1 cellular context compared by ENCODE assay signal in the genomic region with DNA sequence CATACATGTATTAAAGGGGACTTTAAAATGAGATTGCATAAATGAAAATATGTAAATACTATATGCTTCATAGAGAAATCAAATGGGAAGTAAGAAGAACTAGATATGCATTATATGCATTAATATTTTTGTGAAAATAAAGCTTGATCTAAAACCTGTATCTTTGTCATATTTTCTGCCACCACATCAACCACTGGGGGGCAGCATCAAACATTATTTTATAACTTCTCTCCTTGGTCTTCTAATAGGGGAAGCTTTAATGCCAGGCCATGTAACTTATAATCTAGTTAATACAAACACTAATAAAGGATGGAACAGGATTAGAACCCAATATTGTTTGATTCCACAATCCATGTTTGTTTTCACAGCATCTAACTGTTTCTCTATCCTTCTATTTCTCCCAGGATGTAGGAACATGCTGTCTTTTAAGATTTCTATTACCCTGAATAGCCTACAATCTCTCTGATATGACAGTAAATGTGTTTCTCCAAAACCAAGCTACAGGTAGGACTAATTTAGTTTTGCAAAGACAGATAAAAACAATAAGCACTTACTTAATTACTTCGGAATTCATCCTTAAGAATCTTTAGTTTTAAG.
TF ChIP-seq lines count a peak whose summit lies in the region.

No MANE protein-coding gene starts in this region.

TF ChIP-seq in GM23338, 12 proteins besides CTCF, POLR2A, EP300 and RAD21 (continued from another document):
- TF ChIP-seq, protein P1, sequence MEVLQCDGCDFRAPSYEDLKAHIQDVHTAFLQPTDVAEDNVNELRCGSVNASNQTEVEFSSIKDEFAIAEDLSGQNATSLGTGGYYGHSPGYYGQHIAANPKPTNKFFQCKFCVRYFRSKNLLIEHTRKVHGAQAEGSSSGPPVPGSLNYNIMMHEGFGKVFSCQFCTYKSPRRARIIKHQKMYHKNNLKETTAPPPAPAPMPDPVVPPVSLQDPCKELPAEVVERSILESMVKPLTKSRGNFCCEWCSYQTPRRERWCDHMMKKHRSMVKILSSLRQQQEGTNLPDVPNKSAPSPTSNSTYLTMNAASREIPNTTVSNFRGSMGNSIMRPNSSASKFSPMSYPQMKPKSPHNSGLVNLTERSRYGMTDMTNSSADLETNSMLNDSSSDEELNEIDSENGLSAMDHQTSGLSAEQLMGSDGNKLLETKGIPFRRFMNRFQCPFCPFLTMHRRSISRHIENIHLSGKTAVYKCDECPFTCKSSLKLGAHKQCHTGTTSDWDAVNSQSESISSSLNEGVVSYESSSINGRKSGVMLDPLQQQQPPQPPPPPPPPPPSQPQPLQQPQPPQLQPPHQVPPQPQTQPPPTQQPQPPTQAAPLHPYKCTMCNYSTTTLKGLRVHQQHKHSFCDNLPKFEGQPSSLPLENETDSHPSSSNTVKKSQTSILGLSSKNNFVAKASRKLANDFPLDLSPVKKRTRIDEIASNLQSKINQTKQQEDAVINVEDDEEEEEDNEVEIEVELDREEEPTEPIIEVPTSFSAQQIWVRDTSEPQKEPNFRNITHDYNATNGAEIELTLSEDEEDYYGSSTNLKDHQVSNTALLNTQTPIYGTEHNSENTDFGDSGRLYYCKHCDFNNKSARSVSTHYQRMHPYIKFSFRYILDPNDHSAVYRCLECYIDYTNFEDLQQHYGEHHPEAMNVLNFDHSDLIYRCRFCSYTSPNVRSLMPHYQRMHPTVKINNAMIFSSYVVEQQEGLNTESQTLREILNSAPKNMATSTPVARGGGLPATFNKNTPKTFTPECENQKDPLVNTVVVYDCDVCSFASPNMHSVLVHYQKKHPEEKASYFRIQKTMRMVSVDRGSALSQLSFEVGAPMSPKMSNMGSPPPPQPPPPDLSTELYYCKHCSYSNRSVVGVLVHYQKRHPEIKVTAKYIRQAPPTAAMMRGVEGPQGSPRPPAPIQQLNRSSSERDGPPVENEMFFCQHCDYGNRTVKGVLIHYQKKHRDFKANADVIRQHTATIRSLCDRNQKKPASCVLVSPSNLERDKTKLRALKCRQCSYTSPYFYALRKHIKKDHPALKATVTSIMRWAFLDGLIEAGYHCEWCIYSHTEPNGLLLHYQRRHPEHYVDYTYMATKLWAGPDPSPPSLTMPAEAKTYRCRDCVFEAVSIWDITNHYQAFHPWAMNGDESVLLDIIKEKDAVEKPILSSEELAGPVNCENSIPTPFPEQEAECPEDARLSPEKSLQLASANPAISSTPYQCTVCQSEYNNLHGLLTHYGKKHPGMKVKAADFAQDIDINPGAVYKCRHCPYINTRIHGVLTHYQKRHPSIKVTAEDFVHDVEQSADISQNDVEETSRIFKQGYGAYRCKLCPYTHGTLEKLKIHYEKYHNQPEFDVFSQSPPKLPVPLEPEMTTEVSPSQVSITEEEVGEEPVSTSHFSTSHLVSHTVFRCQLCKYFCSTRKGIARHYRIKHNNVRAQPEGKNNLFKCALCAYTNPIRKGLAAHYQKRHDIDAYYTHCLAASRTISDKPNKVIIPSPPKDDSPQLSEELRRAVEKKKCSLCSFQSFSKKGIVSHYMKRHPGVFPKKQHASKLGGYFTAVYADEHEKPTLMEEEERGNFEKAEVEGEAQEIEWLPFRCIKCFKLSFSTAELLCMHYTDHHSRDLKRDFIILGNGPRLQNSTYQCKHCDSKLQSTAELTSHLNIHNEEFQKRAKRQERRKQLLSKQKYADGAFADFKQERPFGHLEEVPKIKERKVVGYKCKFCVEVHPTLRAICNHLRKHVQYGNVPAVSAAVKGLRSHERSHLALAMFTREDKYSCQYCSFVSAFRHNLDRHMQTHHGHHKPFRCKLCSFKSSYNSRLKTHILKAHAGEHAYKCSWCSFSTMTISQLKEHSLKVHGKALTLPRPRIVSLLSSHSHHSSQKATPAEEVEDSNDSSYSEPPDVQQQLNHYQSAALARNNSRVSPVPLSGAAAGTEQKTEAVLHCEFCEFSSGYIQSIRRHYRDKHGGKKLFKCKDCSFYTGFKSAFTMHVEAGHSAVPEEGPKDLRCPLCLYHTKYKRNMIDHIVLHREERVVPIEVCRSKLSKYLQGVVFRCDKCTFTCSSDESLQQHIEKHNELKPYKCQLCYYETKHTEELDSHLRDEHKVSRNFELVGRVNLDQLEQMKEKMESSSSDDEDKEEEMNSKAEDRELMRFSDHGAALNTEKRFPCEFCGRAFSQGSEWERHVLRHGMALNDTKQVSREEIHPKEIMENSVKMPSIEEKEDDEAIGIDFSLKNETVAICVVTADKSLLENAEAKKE (CRISPR knock-in tag; IDR thresholded peaks at IDR 0.05), result no peak
- no peak for TF ChIP-seq POLR2AphosphoS5 (IDR thresholded peaks at IDR 0.05; ENCODE audit: low read depth)
- TF ChIP-seq STAT1 (IDR thresholded peaks at IDR 0.05; ENCODE audit: unreplicated experiment), result no peak
